ENCODE assay signal across 23 cellular contexts in genomic region chr16:54690710-54691109, GRCh38.
"Had no signal": no experiment of that assay in that cellular context is flagged by ENCODE, and none has a peak within 500 bp of the region (broad histone marks: within the 10 kb centered on the region; RNA-seq: fewer than 3 reads in every experiment).

No MANE protein-coding gene starts in this region.

- H3K4me3 Mint-ChIP-seq: naive thymus-derived CD4-positive, alpha-beta T cell; nephron; neural progenitor cell; stimulated activated memory B cell treated with anti-CD40 and anti-IgM and Interleukin-4, amounts not matched to agents 10 μg/mL and 1 μg/mL and 100 μg/mL, for 72 hours; type B pancreatic cell had no signal

- ATAC-seq: left cardiac atrium; left lung; naive thymus-derived CD4-positive, alpha-beta T cell; psoas muscle; right cardiac atrium; stimulated activated memory B cell treated with anti-CD40 and anti-IgM and Interleukin-4, amounts not matched to agents 10 μg/mL and 1 μg/mL and 100 μg/mL, for 72 hours; stimulated activated naive CD8-positive, alpha-beta T cell treated with anti-CD3 and anti-CD28 coated beads, Interleukin-15, Interleukin-2, amounts not matched to agents 100 U/mL and 50 U/mL, for 24 hours had no signal

- H3K4me3 ChIP-seq: left lung, neural progenitor cell, psoas muscle, sigmoid colon, skin epidermis, spleen, testis, tibial artery had no signal

- H3K4me1 Mint-ChIP-seq: naive thymus-derived CD4-positive, alpha-beta T cell; nephron; neural progenitor cell; stimulated activated memory B cell treated with anti-CD40 and anti-IgM and Interleukin-4, amounts not matched to agents 10 μg/mL and 1 μg/mL and 100 μg/mL, for 72 hours had no signal

- H3K79me2 ChIP-seq: parathyroid adenoma had no signal

- H2AFZ ChIP-seq: neural progenitor cell, parathyroid adenoma had no signal

- H3K4me1 ChIP-seq: left lung, parathyroid adenoma, psoas muscle, sigmoid colon, spleen, testis, tibial artery had no signal

- H3K9me3 ChIP-seq: left lung, psoas muscle, sigmoid colon, testis, tibial artery had no signal

- DNase-seq: cortex of kidney; effector CD4-positive, alpha-beta T cell; head of caudate nucleus; left cardiac atrium; left lung; mesendoderm; midbrain; naive thymus-derived CD4-positive, alpha-beta T cell; psoas muscle; right cardiac atrium; sigmoid colon; spleen; stimulated activated CD4-positive, alpha-beta T cell treated with anti-CD3 and anti-CD28 coated beads, Interleukin-4, amount 100 ng/mL, for 4 hours; stimulated activated naive CD8-positive, alpha-beta T cell treated with anti-CD3 and anti-CD28 coated beads, Interleukin-15, Interleukin-2, amounts not matched to agents 100 U/mL and 50 U/mL, for 24 hours; substantia nigra; testis; tibial artery had no signal

- H3K27me3 Mint-ChIP-seq: stimulated activated memory B cell treated with anti-CD40 and anti-IgM and Interleukin-4, amounts not matched to agents 10 μg/mL and 1 μg/mL and 100 μg/mL, for 72 hours had no signal

- H3K27me3 ChIP-seq: left lung, neural progenitor cell, testis had no signal

- H3K36me3 ChIP-seq: left lung, neural progenitor cell, sigmoid colon, spleen, tibial artery had no signal

- H3K4me2 ChIP-seq: neural progenitor cell had no signal

- H3K27ac ChIP-seq: left lung, neural progenitor cell, parathyroid adenoma, psoas muscle, sigmoid colon, skin epidermis, spleen, testis, tibial artery had no signal

- H3K36me3 Mint-ChIP-seq: naive thymus-derived CD4-positive, alpha-beta T cell; neural progenitor cell; stimulated activated memory B cell treated with anti-CD40 and anti-IgM and Interleukin-4, amounts not matched to agents 10 μg/mL and 1 μg/mL and 100 μg/mL, for 72 hours; type B pancreatic cell had no signal

- H3K27ac Mint-ChIP-seq: naive thymus-derived CD4-positive, alpha-beta T cell; nephron; neural progenitor cell; stimulated activated memory B cell treated with anti-CD40 and anti-IgM and Interleukin-4, amounts not matched to agents 10 μg/mL and 1 μg/mL and 100 μg/mL, for 72 hours; type B pancreatic cell had no signal

- H3K9me3 Mint-ChIP-seq: nephron, neural progenitor cell, type B pancreatic cell had no signal
